8 cellular contexts compared by ENCODE assay signal in genomic region chr19:39126593-39127187, GRCh38. TPM values are rescaled to one million over a fixed set of nuclear protein-coding genes. Genes with fewer than 3 reads are reported as not detected.
DNase-seq lines count a peak whose midpoint lies in the region; ATAC-seq and TF ChIP-seq lines count a peak whose summit lies in the region.

No MANE protein-coding gene starts in this region.

- TF ChIP-seq CTCF in AG09309 (IDR thresholded peaks at IDR 0.05; ENCODE audit: control insufficient read depth, insufficient read depth, low read depth, low read length, missing control alignments), result no peak
- TF ChIP-seq CTCF in kidney epithelial cell (IDR thresholded peaks at IDR 0.05; ENCODE audit: insufficient read depth, low read length, poor library complexity, severe bottlenecking), result no peak

- H3K4me3 ChIP-seq in AG09309 (ENCODE audit: control insufficient read depth, low read depth, low read length), result peak overlapping the region; percentile 65
- peak overlapping the region; percentile 92 for H3K4me3 ChIP-seq in kidney epithelial cell (ENCODE audit: low read depth, low read length)
- peak overlapping the region in 1 of 2 donors; percentile 63 for H3K4me3 ChIP-seq in aorta (ENCODE audit: low read length in 2 of 2)

- no peaks in the 10 kb centered on the region for H3K36me3 Mint-ChIP-seq in activated naive CD8-positive, alpha-beta T cell treated with anti-CD3 and anti-CD28 coated beads, Interleukin-2, amount 50 U/mL, for 24 hours (ENCODE audit: low read depth)

- no peaks in the 10 kb centered on the region for H3K27me3 ChIP-seq in kidney epithelial cell (ENCODE audit: control insufficient read depth, insufficient read depth, low read length)
- H3K27me3 ChIP-seq in aorta (ENCODE audit: control insufficient read depth in 1 of 2, insufficient read depth in 2 of 2, low read length in 1 of 2), result no peaks in the 10 kb centered on the region

- intact Hi-C loops in aorta (cut with DNase I), result loop anchor here in 1 of 2 donors (5.0 kb wide), 1 partner anchor 216 kb away; the partner anchor contains the start of gene SAMD4B

- peaks cover 34% of the 10 kb centered on the region for H3K4me1 Mint-ChIP-seq in activated naive CD8-positive, alpha-beta T cell treated with anti-CD3 and anti-CD28 coated beads, Interleukin-2, amount 50 U/mL, for 24 hours

- H3K4me3 Mint-ChIP-seq in activated naive CD8-positive, alpha-beta T cell treated with anti-CD3 and anti-CD28 coated beads, Interleukin-2, amount 50 U/mL, for 24 hours, result peak overlapping the region; percentile 97

- 27 to 32% methylated on average over 18 of the region's 18 CpGs for WGBS in aorta, 2 donors

- H3K27ac ChIP-seq in substantia nigra (ENCODE audit: low read depth, low read length, poor library complexity, severe bottlenecking) (peak overlapping the region; percentile 58), aorta (ENCODE audit: low read depth in 1 of 2, low read length in 2 of 2) (no peak overlapping the region)

- ATAC-seq in activated naive CD8-positive, alpha-beta T cell treated with anti-CD3 and anti-CD28 coated beads, Interleukin-2, amount 50 U/mL, for 24 hours, result no peak
- ATAC-seq in aorta (ENCODE audit: low FRiP score), result no peak
- ATAC-seq in GM18858 (IDR thresholded peaks at IDR 0.05; ENCODE audit: unreplicated experiment), result no peak
- no peak for ATAC-seq in HG02840 (IDR thresholded peaks at IDR 0.05; ENCODE audit: low FRiP score, unreplicated experiment)

- H3K27ac Mint-ChIP-seq in activated naive CD8-positive, alpha-beta T cell treated with anti-CD3 and anti-CD28 coated beads, Interleukin-2, amount 50 U/mL, for 24 hours, result peak overlapping the region; percentile 64

- DNase-seq in AG09309 (ENCODE audit: low read depth) (no peak), HK-2 (ENCODE audit: unreplicated experiment) (peak; percentile 72), kidney epithelial cell (ENCODE audit: low read depth) (peak; percentile 67), substantia nigra (lab: John Stamatoyannopoulos, UW) (no peak), aorta (no peak)
- DNase-seq in activated naive CD8-positive, alpha-beta T cell treated with anti-CD3 and anti-CD28 coated beads, Interleukin-2, amount 50 U/mL, for 24 hours, result no peak

- H3K9me3 Mint-ChIP-seq in activated naive CD8-positive, alpha-beta T cell treated with anti-CD3 and anti-CD28 coated beads, Interleukin-2, amount 50 U/mL, for 24 hours, result no peaks in the 10 kb centered on the region

- H3K9me3 ChIP-seq in aorta (ENCODE audit: control insufficient read depth, low read length), result no peaks in the 10 kb centered on the region

- no peaks in the 10 kb centered on the region for H3K4me1 ChIP-seq in aorta (ENCODE audit: control insufficient read depth in 1 of 2, insufficient read depth in 2 of 2, low read length in 2 of 2)

- H3K36me3 ChIP-seq in kidney epithelial cell (ENCODE audit: control insufficient read depth, insufficient read depth, low read length) (no peaks in the 10 kb centered on the region), aorta (ENCODE audit: control insufficient read depth in 1 of 2, insufficient read depth in 2 of 2, low read length in 1 of 2) (no peaks in the 10 kb centered on the region)

- H3K27me3 Mint-ChIP-seq in activated naive CD8-positive, alpha-beta T cell treated with anti-CD3 and anti-CD28 coated beads, Interleukin-2, amount 50 U/mL, for 24 hours, result no peaks in the 10 kb centered on the region

RNA-seq across cellular contexts. Expression of gene PAK4, which starts 1.1 kb away (rescaled TPM):
- total RNA-seq in kidney epithelial cell (23.7 and 27.3 TPM in 2 replicates), aorta (10 to 100 TPM; 15.9 to 22.2 TPM)
- 10 to 100 TPM in 1 of 2 donors, 1 to 10 TPM in 1; 8.0 to 12.5 TPM for polyA plus RNA-seq in aorta

RNA-seq across cellular contexts. Expression of gene ACP7, which starts 42.5 kb away (rescaled TPM):
- total RNA-seq in kidney epithelial cell (0.33 and 0.82 TPM in 2 replicates), aorta (not detected)
- not detected for polyA plus RNA-seq in aorta

Comparison
In these comparisons a context has a peak if more than half of its experiments do, and no peak if none do; other contexts are left out.
1. DNase-seq: peak in HK-2 (single experiment) and kidney epithelial cell (single experiment); none in AG09309 (single experiment), activated naive CD8-positive, alpha-beta T cell treated with anti-CD3 and anti-CD28 coated beads, Interleukin-2, amount 50 U/mL, for 24 hours (single experiment), substantia nigra (0 of 49) and aorta (0 of 2).